Comparison of ENCODE assay signal across 19 cellular contexts in the genomic region with DNA sequence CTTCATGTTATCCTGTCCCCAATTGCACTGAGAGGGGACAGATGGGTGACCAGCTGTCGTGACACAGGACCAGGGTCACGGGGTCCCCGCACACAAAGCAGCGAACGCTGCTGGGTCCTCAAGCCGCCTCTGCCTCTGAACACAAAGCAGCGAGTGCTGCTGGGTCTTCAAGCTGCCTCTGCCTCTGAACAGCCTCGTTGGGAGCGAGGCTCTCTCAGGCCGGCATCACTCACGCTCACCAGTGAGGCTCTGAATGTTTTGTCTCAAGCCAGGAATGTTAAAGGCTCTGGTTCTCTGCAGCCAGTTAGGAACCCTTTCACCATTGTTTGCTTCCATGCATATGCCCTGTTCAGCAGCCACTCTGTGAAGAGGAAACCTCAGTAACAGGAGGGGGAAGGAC.
DNase-seq lines count a peak whose midpoint lies in the region; ATAC-seq and TF ChIP-seq lines count a peak whose summit lies in the region.
"Had no signal": no experiment of that assay in that cellular context is flagged by ENCODE, and none has a peak within 500 bp of the region (broad histone marks: within the 10 kb centered on the region; RNA-seq: fewer than 3 reads in every experiment).

No MANE protein-coding gene starts in this region.

- H3K4me2 ChIP-seq in neural cell (ENCODE audit: low read length) = no peak overlapping the region

- H3K79me2 ChIP-seq in neural cell (replicated peaks; ENCODE audit: insufficient read depth, low read length) = no peaks in the 10 kb centered on the region

- no peak overlapping the region for H3K4me3 ChIP-seq in neural cell (ENCODE audit: low read length)
- H3K4me3 ChIP-seq in esophagus squamous epithelium = no peak overlapping the region
- H3K4me3 ChIP-seq: SJCRH30, thoracic aorta had no signal

- ATAC-seq in stimulated activated memory B cell treated with anti-CD40 and anti-IgM and Interleukin-4, amounts not matched to agents 10 μg/mL and 1 μg/mL and 100 μg/mL, for 72 hours = no peak
- ATAC-seq in GM18502 (IDR thresholded peaks at IDR 0.05; ENCODE audit: poor library complexity, unreplicated experiment) = no peak
- ATAC-seq: left colon had no signal

- no peak for TF ChIP-seq CTCF in neural cell (IDR thresholded peaks at IDR 0.05; ENCODE audit: poor library complexity, severe bottlenecking)
- no peak for TF ChIP-seq CTCF in esophagus squamous epithelium (IDR thresholded peaks at IDR 0.05)

- H3K4me3 Mint-ChIP-seq in stimulated activated memory B cell treated with anti-CD40 and anti-IgM and Interleukin-4, amounts not matched to agents 10 μg/mL and 1 μg/mL and 100 μg/mL, for 72 hours = no peak overlapping the region
- H3K4me3 Mint-ChIP-seq: T-helper 2 cell treated with Interferon-gamma antibody and Interleukin-4, amounts not matched to agents 5 μg/mL and 100 μg/mL, for 36 hours had no signal

- peak overlapping the region; percentile 21 for H3K9ac ChIP-seq in neural cell (ENCODE audit: low read length)

- no peak for TF ChIP-seq RAD21 in neural cell (conservative IDR thresholded peaks at IDR 0.05)

- no peak for TF ChIP-seq POLR2A in esophagus squamous epithelium (IDR thresholded peaks at IDR 0.05)

- WGBS in esophagus squamous epithelium, 2 donors = 50 to 59% methylated on average over 9 to 10 of the region's 11 CpGs

- no peaks in the 10 kb centered on the region for H3K9me3 ChIP-seq in neural cell (ENCODE audit: low read length)
- no peaks in the 10 kb centered on the region for H3K9me3 ChIP-seq in esophagus squamous epithelium
- H3K9me3 ChIP-seq: SJCRH30, thoracic aorta had no signal

- H3K9me3 Mint-ChIP-seq in stimulated activated memory B cell treated with anti-CD40 and anti-IgM and Interleukin-4, amounts not matched to agents 10 μg/mL and 1 μg/mL and 100 μg/mL, for 72 hours = no peaks in the 10 kb centered on the region

- H3K27me3 ChIP-seq in neural cell (ENCODE audit: insufficient read depth, low read depth, low read length) = no peaks in the 10 kb centered on the region
- no peaks in the 10 kb centered on the region for H3K27me3 ChIP-seq in esophagus squamous epithelium
- H3K27me3 ChIP-seq: SJCRH30 had no signal

- no peaks in the 10 kb centered on the region for H3K36me3 Mint-ChIP-seq in stimulated activated memory B cell treated with anti-CD40 and anti-IgM and Interleukin-4, amounts not matched to agents 10 μg/mL and 1 μg/mL and 100 μg/mL, for 72 hours

- H2AFZ ChIP-seq in neural cell (ENCODE audit: low read depth, low read length) = peak overlapping the region; percentile 32

- H4K20me1 ChIP-seq in neural cell (ENCODE audit: insufficient read depth) = no peaks in the 10 kb centered on the region

- no peaks in the 10 kb centered on the region for H3K9me2 ChIP-seq in neural cell (ENCODE audit: insufficient read depth, low read length)

- no peaks in the 10 kb centered on the region for H3K4me1 ChIP-seq in esophagus squamous epithelium
- H3K4me1 ChIP-seq: SJCRH30 had no signal

- peaks cover 8% of the 10 kb centered on the region for H3K4me1 Mint-ChIP-seq in stimulated activated memory B cell treated with anti-CD40 and anti-IgM and Interleukin-4, amounts not matched to agents 10 μg/mL and 1 μg/mL and 100 μg/mL, for 72 hours

- no peak for TF ChIP-seq EP300 in neural cell (conservative IDR thresholded peaks at IDR 0.05; ENCODE audit: poor library complexity, severe bottlenecking)

- intact Hi-C loops in esophagus squamous epithelium (cut with DNase I) = no loop called here

- H3K27ac Mint-ChIP-seq in stimulated activated memory B cell treated with anti-CD40 and anti-IgM and Interleukin-4, amounts not matched to agents 10 μg/mL and 1 μg/mL and 100 μg/mL, for 72 hours = no peak overlapping the region
- H3K27ac Mint-ChIP-seq: T-helper 2 cell treated with Interferon-gamma antibody and Interleukin-4, amounts not matched to agents 5 μg/mL and 100 μg/mL, for 36 hours had no signal

- no peaks in the 10 kb centered on the region for H3K27me3 Mint-ChIP-seq in stimulated activated memory B cell treated with anti-CD40 and anti-IgM and Interleukin-4, amounts not matched to agents 10 μg/mL and 1 μg/mL and 100 μg/mL, for 72 hours

- H3K36me3 ChIP-seq in neural cell (ENCODE audit: insufficient read depth, low read length) (no peaks in the 10 kb centered on the region), esophagus squamous epithelium (no peaks in the 10 kb centered on the region)
- H3K36me3 ChIP-seq: SJCRH30, thoracic aorta had no signal

- H3K27ac ChIP-seq in neural cell (ENCODE audit: low read length) (peak overlapping the region; percentile 4), esophagus squamous epithelium (no peak overlapping the region)
- H3K27ac ChIP-seq: SJCRH30, thoracic aorta had no signal

- peak; percentile 81 for DNase-seq in ELF-1 (ENCODE audit: low read depth, low spot score)
- DNase-seq in NCI-H524 treated with DMSO at 0.1 percent for 48 hours (lab: John Stamatoyannopoulos, UW) = peak; percentile 89
- DNase-seq in ecto neural progenitor cell (ENCODE audit: low spot score) = peak; percentile 72
- no peak for DNase-seq in NOMO-1 treated with dmso at 0.1 percent for 144 hours (lab: John Stamatoyannopoulos, UW; ENCODE audit: unreplicated experiment)
- DNase-seq in esophagus squamous epithelium (lab: John Stamatoyannopoulos, UW) = no peak
- DNase-seq: activated CD4-positive, alpha-beta T cell treated with anti-CD3 and anti-CD28 coated beads for 1 hour; activated CD8-positive, alpha-beta memory T cell treated with anti-CD3 and anti-CD28 coated beads, Interleukin-2, amount 50 U/mL, for 4 hours; activated gamma-delta T cell treated with Interleukin-2 at 50 U/mL for 16 hours; dermis blood vessel endothelial cell; GF-D8; left colon; NCI-H1048; SJCRH30; small intestine had no signal

- H3F3A ChIP-seq in neural cell (ENCODE audit: insufficient read depth, low read length, poor library complexity, severe bottlenecking) = no peaks in the 10 kb centered on the region

TF ChIP-seq in neural cell, 6 proteins besides CTCF, POLR2A, EP300 and RAD21:
- peak; percentile 11 for TF ChIP-seq POLR2AphosphoS5 (IDR thresholded peaks at IDR 0.05)
- TF ChIP-seq TAF1 (IDR thresholded peaks at IDR 0.05; ENCODE audit: low read depth) = no peak

Comparison
In these comparisons a context has a peak if more than half of its experiments do, and no peak if none do; other contexts are left out.
1. DNase-seq: peak in ELF-1 (single experiment), NCI-H524 treated with DMSO at 0.1 percent for 48 hours (single experiment) and ecto neural progenitor cell (single experiment); none in NOMO-1 treated with dmso at 0.1 percent for 144 hours (single experiment) and esophagus squamous epithelium (single experiment).